Comparison of ENCODE assay signal across 8 cellular contexts in genomic region chr11:61254403-61255025, GRCh38. TPM values are rescaled to one million over a fixed set of nuclear protein-coding genes. Genes with fewer than 3 reads are reported as not detected.
DNase-seq lines count a peak whose midpoint lies in the region; ATAC-seq, FAIRE-seq and TF ChIP-seq lines count a peak whose summit lies in the region.

No MANE protein-coding gene starts in this region.

- H3K9ac ChIP-seq in DND-41 (ENCODE audit: low read depth, low read length), result no peak overlapping the region
- no peak overlapping the region for H3K9ac ChIP-seq in HCT116 (ENCODE audit: low read length)
- H3K9ac ChIP-seq in HepG2 (ENCODE audit: insufficient read depth, low read depth, low read length), result no peak overlapping the region

- TF ChIP-seq CTCF in DND-41 (IDR thresholded peaks at IDR 0.05; ENCODE audit: borderline replicate concordance, extremely low read depth, low read length, poor library complexity, severe bottlenecking), result peak; percentile 90
- TF ChIP-seq CTCF in HCT116 (IDR thresholded peaks at IDR 0.05 in 2 of 3, conservative IDR thresholded peaks at IDR 0.05 in 1 of 3; ENCODE audit: borderline replicate concordance in 1 of 3, insufficient read depth in 1 of 3, low read depth in 2 of 3, low read length in 2 of 3), result peak; percentile 58 to 89 (median 88); a peak in 5 of 6 replicates
- TF ChIP-seq CTCF in chondrocyte (IDR thresholded peaks at IDR 0.05), result peak; percentile 87
- peak; percentile 96 for TF ChIP-seq CTCF in HepG2 (CRISPR knock-in tag; IDR thresholded peaks at IDR 0.05)

- H3K36me3 ChIP-seq in DND-41 (ENCODE audit: insufficient read depth, low read length), result no peaks in the 10 kb centered on the region
- H3K36me3 ChIP-seq in HCT116 (ENCODE audit: control insufficient read depth in 1 of 2, insufficient read depth in 2 of 2, low read length in 2 of 2), result no peaks in the 10 kb centered on the region
- H3K36me3 ChIP-seq in HepG2 (replicated peaks in 1 of 2; ENCODE audit: control insufficient read depth in 1 of 2, insufficient read depth in 2 of 2, low read length in 2 of 2), result peaks cover 9 to 20% of the 10 kb centered on the region in 2 experiments

- H3K9me3 Mint-ChIP-seq in chondrocyte (ENCODE audit: low read depth), result no peaks in the 10 kb centered on the region

- H3K4me2 ChIP-seq in DND-41 (ENCODE audit: insufficient read depth, low read length), result no peak overlapping the region
- H3K4me2 ChIP-seq in HCT116 (ENCODE audit: low read length), result no peak overlapping the region
- H3K4me2 ChIP-seq in HepG2 (ENCODE audit: low read depth, low read length), result no peak overlapping the region

- H3K4me3 ChIP-seq in DND-41 (ENCODE audit: low read depth in 1 of 2, low read length in 2 of 2) (no peak overlapping the region), HCT116 (replicated peaks in 1 of 2; ENCODE audit: low read depth in 1 of 2, low read length in 2 of 2) (no peak overlapping the region), HepG2 (replicated peaks in 1 of 3; ENCODE audit: insufficient read depth in 1 of 3, low read depth in 2 of 3, low read length in 3 of 3) (no peak overlapping the region)

- TF ChIP-seq POLR2A in HCT116 (IDR thresholded peaks at IDR 0.05; ENCODE audit: borderline replicate concordance, extremely low read depth, insufficient read depth, insufficient read length), result no peak
- TF ChIP-seq POLR2A in HepG2 (IDR thresholded peaks at IDR 0.05; ENCODE audit: insufficient read depth in 1 of 2, low read depth in 2 of 2, low read length in 2 of 2), result peak; percentile 12 to 52; a peak in 1 of 4 replicates

- H4K20me1 ChIP-seq in DND-41 (ENCODE audit: insufficient read depth, low read length) (no peaks in the 10 kb centered on the region), HCT116 (ENCODE audit: insufficient read depth) (no peaks in the 10 kb centered on the region), HepG2 (ENCODE audit: insufficient read depth, low read length) (peaks cover 5% of the 10 kb centered on the region; the same call in 1 of the 2 replicates)

- 86% methylated on average over 5 of the region's 12 CpGs for WGBS in HepG2 (ENCODE audit: low lambda C conversion rate)

- no peak for TF ChIP-seq EP300 in HepG2 (IDR thresholded peaks at IDR 0.05; ENCODE audit: low read depth in 2 of 2, low read length in 2 of 2)
- no peak for TF ChIP-seq EP300 in HepG2 (CRISPR knock-in tag; IDR thresholded peaks at IDR 0.05; ENCODE audit: borderline replicate concordance)

- BruUV-seq in HCT116 (replicated peaks; lab: Mats Ljungman, UMichigan), result no TSS peak
- BruUV-seq in HepG2 (replicated peaks; lab: Mats Ljungman, UMichigan), result no TSS peak

- H3K27me3 Mint-ChIP-seq in chondrocyte (ENCODE audit: low read depth), result no peaks in the 10 kb centered on the region

- H3K4me3 Mint-ChIP-seq in chondrocyte (ENCODE audit: unreplicated experiment), result no peak overlapping the region

- ATAC-seq in DND-41 (ENCODE audit: insufficient read depth, low read depth), result peak; percentile 96
- peak; percentile 99 for ATAC-seq in HCT116
- peak; percentile 86 for ATAC-seq in HepG2
- ATAC-seq in HG02623 (IDR thresholded peaks at IDR 0.05; ENCODE audit: unreplicated experiment), result no peak

- POLR2A ChIA-PET in HCT116 (lab: Charles Lee), result no interaction called here
- POLR2A ChIA-PET in HepG2 (lab: Yijun Ruan, JAX), result no interaction called here

- DNase-seq in DND-41 (peak; percentile 63), HCT116 (ENCODE audit: low read depth, low spot score) (peak; percentile 34), NCI-H2227 treated with DMSO at 0.1 percent for 48 hours (lab: John Stamatoyannopoulos, UW) (peak; percentile 64), chondrocyte (ENCODE audit: low spot score) (no peak), HepG2 (ENCODE audit: low spot score) (peak; percentile 57)
- peak; percentile 40 to 58 for DNase-seq in activated CD4-positive, alpha-beta T cell treated with anti-CD3 and anti-CD28 coated beads for 4 hours
- DNase-seq in stimulated activated CD8-positive, alpha-beta memory T cell treated with anti-CD3 and anti-CD28 coated beads, Interleukin-12 subunit alpha, Interleukin-12 subunit beta, amount 100 ng/mL, for 1 hour (ENCODE audit: low read depth), result peak; percentile 23

- peak; percentile 76 for TF ChIP-seq RAD21 in HCT116 (IDR thresholded peaks at IDR 0.05; ENCODE audit: low read depth)
- peak; percentile 74 for TF ChIP-seq RAD21 in HepG2 (CRISPR knock-in tag; IDR thresholded peaks at IDR 0.05)

- intact Hi-C loops in HCT116 (cut with micrococcal nuclease) (loop anchor here (1.0 kb wide), 1 partner anchor 131 kb away; no protein-coding TSS in a partner anchor), HepG2 (cut with micrococcal nuclease; ENCODE audit: unreplicated experiment) (loop anchor here (10.0 kb wide), 2 partner anchors 80 to 130 kb away; partner anchors contain the start of genes DDB1 and TKFC)

- H3K79me2 ChIP-seq in DND-41 (ENCODE audit: insufficient read depth, low read length) (no peaks in the 10 kb centered on the region), HCT116 (ENCODE audit: insufficient read depth, low read length) (no peaks in the 10 kb centered on the region), HepG2 (ENCODE audit: insufficient read depth, low read length) (no peaks in the 10 kb centered on the region)

- no peak overlapping the region for H2AFZ ChIP-seq in DND-41 (ENCODE audit: low read depth, low read length)
- no peak overlapping the region for H2AFZ ChIP-seq in HCT116 (ENCODE audit: low read depth, low read length, poor library complexity, severe bottlenecking)
- no peak overlapping the region for H2AFZ ChIP-seq in HepG2 (ENCODE audit: low read length)

- in situ Hi-C loops in HepG2 (cut with HindIII; ENCODE audit: extremely low pct_ligation_motif_present, low pct_unique_long_range_greater_than_20kb), result no loop called here

- H3K27me3 ChIP-seq in DND-41 (ENCODE audit: insufficient read depth, low read length, poor library complexity) (no peaks in the 10 kb centered on the region), HCT116 (ENCODE audit: insufficient read depth, low read length) (no peaks in the 10 kb centered on the region), HepG2 (ENCODE audit: control insufficient read depth in 1 of 2, insufficient read depth in 2 of 2, low read length in 2 of 2) (no peaks in the 10 kb centered on the region)

- CTCF ChIA-PET in HCT116 (lab: Charles Lee), result interaction anchor here (1.1 kb wide), 1 partner anchor 131 kb away, joined by 4 read pairs; no protein-coding TSS in a partner anchor
- CTCF ChIA-PET in HepG2 (lab: Yijun Ruan, JAX; ENCODE audit: low intra/inter-chr PET ratio, low total read pairs), result interaction anchor here (1.5 kb wide), 1 partner anchor 131 kb away, joined by 6 read pairs; no protein-coding TSS in a partner anchor

- H3K4me1 ChIP-seq in DND-41 (ENCODE audit: insufficient read depth, low read length) (no peaks in the 10 kb centered on the region), HCT116 (ENCODE audit: control insufficient read depth in 1 of 2, insufficient read depth in 2 of 2, low read length in 2 of 2) (no peaks in the 10 kb centered on the region), HepG2 (ENCODE audit: insufficient read depth, low read length) (no peaks in the 10 kb centered on the region)

- H3K4me1 Mint-ChIP-seq in chondrocyte (ENCODE audit: low read depth), result no peaks in the 10 kb centered on the region

- peaks cover 5% of the 10 kb centered on the region for H3K36me3 Mint-ChIP-seq in chondrocyte (ENCODE audit: low read depth)

- H3K9me3 ChIP-seq in DND-41 (ENCODE audit: insufficient read depth, low read length, severe bottlenecking) (no peaks in the 10 kb centered on the region), HCT116 (ENCODE audit: control insufficient read depth in 1 of 2, insufficient read depth in 1 of 2, low read depth in 1 of 2, low read length in 2 of 2) (no peaks in the 10 kb centered on the region), HepG2 (ENCODE audit: low read length) (no peaks in the 10 kb centered on the region)

- RAD21 ChIA-PET in HCT116 (lab: Charles Lee; ENCODE audit: low non-redundant PET in 1 of 2, low total read pairs in 2 of 2, uncharacterized antibody in 2 of 2, unreplicated experiment in 2 of 2), result no interaction called here

- H3K27ac ChIP-seq in DND-41 (ENCODE audit: low read length), result no peak overlapping the region
- H3K27ac ChIP-seq in HCT116 (ENCODE audit: low read depth, low read length), result no peak overlapping the region
- H3K27ac ChIP-seq in HepG2 (ENCODE audit: extremely low read length, insufficient read depth, low read length), result no peak overlapping the region

- FAIRE-seq in HepG2 (lab: Jason Lieb, UNC), result peak; percentile 62

- H3K27ac Mint-ChIP-seq in chondrocyte (ENCODE audit: unreplicated experiment), result no peak overlapping the region

- H3K9me2 ChIP-seq in HCT116 (ENCODE audit: insufficient read depth), result no peaks in the 10 kb centered on the region

RNA-seq across cellular contexts. Expression of gene PGA5, which starts 13.5 kb away (rescaled TPM):
- total RNA-seq in HCT116 (2021; ENCODE audit: unreplicated experiment), result not detected
- polyA plus RNA-seq in HCT116 (2012), result not detected in 2 replicates
- not detected in 3 replicates for total RNA-seq in chondrocyte
- total RNA-seq in HepG2 (2016; rRNA removed; fragmentation: Illumina TruSeq; extraction: Trizol), result not detected in 2 replicates
- total RNA-seq in HepG2 (2016; cell fraction: cytosol; rRNA removed; fragmentation: Illumina TruSeq; extraction: Trizol; ENCODE audit: low read depth), result not detected in 2 replicates
- not detected in 2 replicates for total RNA-seq in HepG2 (2016; cell fraction: insoluble cytoplasmic fraction; rRNA removed; fragmentation: Illumina TruSeq; extraction: Trizol)
- not detected in 2 replicates for total RNA-seq in HepG2 (2016; cell fraction: membrane; rRNA removed; fragmentation: Illumina TruSeq; extraction: Trizol)
- total RNA-seq in HepG2 (2016; cell fraction: nucleus; rRNA removed; fragmentation: Illumina TruSeq; extraction: Trizol), result not detected in 2 replicates
- polyA plus RNA-seq in HepG2 (2011; rRNA removed), result not detected in 2 replicates
- polyA plus RNA-seq in HepG2 (2011; cell fraction: cytosol; rRNA removed), result not detected in 2 replicates
- not detected in 2 replicates for polyA plus RNA-seq in HepG2 (2011; cell fraction: nucleus; rRNA removed)
- polyA plus RNA-seq in HepG2 (2012), result 0.53 and 0.99 TPM in 2 replicates
- not detected in 2 replicates for polyA plus RNA-seq in HepG2 (2016; cell fraction: cytosol; fragmentation: Illumina TruSeq; extraction: Trizol; ENCODE audit: low read depth)
- not detected in 2 replicates for polyA plus RNA-seq in HepG2 (2016; cell fraction: insoluble cytoplasmic fraction; fragmentation: Illumina TruSeq; extraction: Trizol; ENCODE audit: low read depth)
- polyA plus RNA-seq in HepG2 (2016; cell fraction: membrane; fragmentation: Illumina TruSeq; extraction: Trizol; ENCODE audit: low read depth), result not detected in 2 replicates
- not detected in 2 replicates for polyA plus RNA-seq in HepG2 (2016; cell fraction: nucleus; fragmentation: Illumina TruSeq; extraction: Trizol; ENCODE audit: insufficient read depth, low read depth)
- polyA minus RNA-seq in HepG2 (2011; rRNA and poly(A)+ RNA removed; ENCODE audit: low replicate concordance), result not detected in 2 replicates
- not detected in 2 replicates for polyA minus RNA-seq in HepG2 (2011; cell fraction: cytosol; rRNA and poly(A)+ RNA removed)
- not detected in 2 replicates for polyA minus RNA-seq in HepG2 (2011; cell fraction: nucleus; rRNA and poly(A)+ RNA removed)

RNA-seq across cellular contexts. Expression of gene PGA4, which starts 32.4 kb away (rescaled TPM):
- total RNA-seq in HCT116 (2021; ENCODE audit: unreplicated experiment) (not detected), chondrocyte (not detected in 3 replicates), HepG2 (2016; rRNA removed; fragmentation: Illumina TruSeq; extraction: Trizol) (not detected in 2 replicates)
- polyA plus RNA-seq in HCT116 (2012), result not detected in 2 replicates
- total RNA-seq in HepG2 (2016; cell fraction: cytosol; rRNA removed; fragmentation: Illumina TruSeq; extraction: Trizol; ENCODE audit: low read depth), result not detected in 2 replicates
- not detected in 2 replicates for total RNA-seq in HepG2 (2016; cell fraction: insoluble cytoplasmic fraction; rRNA removed; fragmentation: Illumina TruSeq; extraction: Trizol)
- not detected in 2 replicates for total RNA-seq in HepG2 (2016; cell fraction: membrane; rRNA removed; fragmentation: Illumina TruSeq; extraction: Trizol)
- not detected in 2 replicates for total RNA-seq in HepG2 (2016; cell fraction: nucleus; rRNA removed; fragmentation: Illumina TruSeq; extraction: Trizol)
- polyA plus RNA-seq in HepG2 (2011; rRNA removed), result not detected in 2 replicates
- polyA plus RNA-seq in HepG2 (2011; cell fraction: cytosol; rRNA removed), result not detected in 2 replicates
- polyA plus RNA-seq in HepG2 (2011; cell fraction: nucleus; rRNA removed), result not detected in 2 replicates
- polyA plus RNA-seq in HepG2 (2012), result 0.17 TPM in 1 of 2 replicates, not detected in the other
- polyA plus RNA-seq in HepG2 (2016; cell fraction: cytosol; fragmentation: Illumina TruSeq; extraction: Trizol; ENCODE audit: low read depth), result not detected in 2 replicates
- polyA plus RNA-seq in HepG2 (2016; cell fraction: insoluble cytoplasmic fraction; fragmentation: Illumina TruSeq; extraction: Trizol; ENCODE audit: low read depth), result not detected in 2 replicates
- polyA plus RNA-seq in HepG2 (2016; cell fraction: membrane; fragmentation: Illumina TruSeq; extraction: Trizol; ENCODE audit: low read depth), result not detected in 2 replicates
- polyA plus RNA-seq in HepG2 (2016; cell fraction: nucleus; fragmentation: Illumina TruSeq; extraction: Trizol; ENCODE audit: insufficient read depth, low read depth), result not detected in 2 replicates
- polyA minus RNA-seq in HepG2 (2011; rRNA and poly(A)+ RNA removed; ENCODE audit: low replicate concordance), result 0.04 TPM in 1 of 2 replicates, not detected in the other
- polyA minus RNA-seq in HepG2 (2011; cell fraction: cytosol; rRNA and poly(A)+ RNA removed), result not detected in 2 replicates
- polyA minus RNA-seq in HepG2 (2011; cell fraction: nucleus; rRNA and poly(A)+ RNA removed), result not detected in 2 replicates

RNA-seq across cellular contexts. Expression of gene VWCE, which starts 40.6 kb away (rescaled TPM):
- total RNA-seq in HCT116 (2021; ENCODE audit: unreplicated experiment) (2.5 TPM), chondrocyte (2.4 to 4.1 TPM (median 3.6 TPM) in 3 replicates), HepG2 (2016; rRNA removed; fragmentation: Illumina TruSeq; extraction: Trizol) (10.4 and 27.6 TPM in 2 replicates)
- 0.62 and 0.98 TPM in 2 replicates for polyA plus RNA-seq in HCT116 (2012)
- total RNA-seq in HepG2 (2016; cell fraction: cytosol; rRNA removed; fragmentation: Illumina TruSeq; extraction: Trizol; ENCODE audit: low read depth), result 21.1 and 23.2 TPM in 2 replicates
- total RNA-seq in HepG2 (2016; cell fraction: insoluble cytoplasmic fraction; rRNA removed; fragmentation: Illumina TruSeq; extraction: Trizol), result 9.5 and 29.7 TPM in 2 replicates
- 16.2 and 16.5 TPM in 2 replicates for total RNA-seq in HepG2 (2016; cell fraction: membrane; rRNA removed; fragmentation: Illumina TruSeq; extraction: Trizol)
- 45.6 and 50.3 TPM in 2 replicates for total RNA-seq in HepG2 (2016; cell fraction: nucleus; rRNA removed; fragmentation: Illumina TruSeq; extraction: Trizol)
- 58.3 and 59.7 TPM in 2 replicates for polyA plus RNA-seq in HepG2 (2011; rRNA removed)
- 16.1 and 23.9 TPM in 2 replicates for polyA plus RNA-seq in HepG2 (2011; cell fraction: cytosol; rRNA removed)
- polyA plus RNA-seq in HepG2 (2011; cell fraction: nucleus; rRNA removed), result 269 and 312 TPM in 2 replicates
- 91.9 and 92.4 TPM in 2 replicates for polyA plus RNA-seq in HepG2 (2012)
- polyA plus RNA-seq in HepG2 (2016; cell fraction: cytosol; fragmentation: Illumina TruSeq; extraction: Trizol; ENCODE audit: low read depth), result 7.3 and 7.8 TPM in 2 replicates
- polyA plus RNA-seq in HepG2 (2016; cell fraction: insoluble cytoplasmic fraction; fragmentation: Illumina TruSeq; extraction: Trizol; ENCODE audit: low read depth), result 16.7 and 20.6 TPM in 2 replicates
- 11.9 and 13.4 TPM in 2 replicates for polyA plus RNA-seq in HepG2 (2016; cell fraction: membrane; fragmentation: Illumina TruSeq; extraction: Trizol; ENCODE audit: low read depth)
- 214 and 228 TPM in 2 replicates for polyA plus RNA-seq in HepG2 (2016; cell fraction: nucleus; fragmentation: Illumina TruSeq; extraction: Trizol; ENCODE audit: insufficient read depth, low read depth)
- polyA minus RNA-seq in HepG2 (2011; rRNA and poly(A)+ RNA removed; ENCODE audit: low replicate concordance), result 0.94 and 72.8 TPM in 2 replicates
- 17.8 and 19.7 TPM in 2 replicates for polyA minus RNA-seq in HepG2 (2011; cell fraction: cytosol; rRNA and poly(A)+ RNA removed)
- 60.5 and 66.8 TPM in 2 replicates for polyA minus RNA-seq in HepG2 (2011; cell fraction: nucleus; rRNA and poly(A)+ RNA removed)

RNA-seq across cellular contexts. Expression of gene PGA3, which starts 51.2 kb away (rescaled TPM):
- total RNA-seq in HCT116 (2021; ENCODE audit: unreplicated experiment) (not detected), chondrocyte (not detected in 3 replicates), HepG2 (2016; rRNA removed; fragmentation: Illumina TruSeq; extraction: Trizol) (not detected in 2 replicates)
- not detected in 2 replicates for polyA plus RNA-seq in HCT116 (2012)
- total RNA-seq in HepG2 (2016; cell fraction: cytosol; rRNA removed; fragmentation: Illumina TruSeq; extraction: Trizol; ENCODE audit: low read depth), result not detected in 2 replicates
- total RNA-seq in HepG2 (2016; cell fraction: insoluble cytoplasmic fraction; rRNA removed; fragmentation: Illumina TruSeq; extraction: Trizol), result not detected in 2 replicates
- not detected in 2 replicates for total RNA-seq in HepG2 (2016; cell fraction: membrane; rRNA removed; fragmentation: Illumina TruSeq; extraction: Trizol)
- total RNA-seq in HepG2 (2016; cell fraction: nucleus; rRNA removed; fragmentation: Illumina TruSeq; extraction: Trizol), result not detected in 2 replicates
- polyA plus RNA-seq in HepG2 (2011; rRNA removed), result not detected in 2 replicates
- not detected in 2 replicates for polyA plus RNA-seq in HepG2 (2011; cell fraction: cytosol; rRNA removed)
- not detected in 2 replicates for polyA plus RNA-seq in HepG2 (2011; cell fraction: nucleus; rRNA removed)
- not detected in 2 replicates for polyA plus RNA-seq in HepG2 (2012)
- polyA plus RNA-seq in HepG2 (2016; cell fraction: cytosol; fragmentation: Illumina TruSeq; extraction: Trizol; ENCODE audit: low read depth), result not detected in 2 replicates
- polyA plus RNA-seq in HepG2 (2016; cell fraction: insoluble cytoplasmic fraction; fragmentation: Illumina TruSeq; extraction: Trizol; ENCODE audit: low read depth), result not detected in 2 replicates
- polyA plus RNA-seq in HepG2 (2016; cell fraction: membrane; fragmentation: Illumina TruSeq; extraction: Trizol; ENCODE audit: low read depth), result not detected in 2 replicates
- not detected in 2 replicates for polyA plus RNA-seq in HepG2 (2016; cell fraction: nucleus; fragmentation: Illumina TruSeq; extraction: Trizol; ENCODE audit: insufficient read depth, low read depth)
- polyA minus RNA-seq in HepG2 (2011; rRNA and poly(A)+ RNA removed; ENCODE audit: low replicate concordance), result not detected in 2 replicates
- not detected in 2 replicates for polyA minus RNA-seq in HepG2 (2011; cell fraction: cytosol; rRNA and poly(A)+ RNA removed)
- not detected in 2 replicates for polyA minus RNA-seq in HepG2 (2011; cell fraction: nucleus; rRNA and poly(A)+ RNA removed)
